ENCODE assay signal across 1 cellular context in the genomic region with DNA sequence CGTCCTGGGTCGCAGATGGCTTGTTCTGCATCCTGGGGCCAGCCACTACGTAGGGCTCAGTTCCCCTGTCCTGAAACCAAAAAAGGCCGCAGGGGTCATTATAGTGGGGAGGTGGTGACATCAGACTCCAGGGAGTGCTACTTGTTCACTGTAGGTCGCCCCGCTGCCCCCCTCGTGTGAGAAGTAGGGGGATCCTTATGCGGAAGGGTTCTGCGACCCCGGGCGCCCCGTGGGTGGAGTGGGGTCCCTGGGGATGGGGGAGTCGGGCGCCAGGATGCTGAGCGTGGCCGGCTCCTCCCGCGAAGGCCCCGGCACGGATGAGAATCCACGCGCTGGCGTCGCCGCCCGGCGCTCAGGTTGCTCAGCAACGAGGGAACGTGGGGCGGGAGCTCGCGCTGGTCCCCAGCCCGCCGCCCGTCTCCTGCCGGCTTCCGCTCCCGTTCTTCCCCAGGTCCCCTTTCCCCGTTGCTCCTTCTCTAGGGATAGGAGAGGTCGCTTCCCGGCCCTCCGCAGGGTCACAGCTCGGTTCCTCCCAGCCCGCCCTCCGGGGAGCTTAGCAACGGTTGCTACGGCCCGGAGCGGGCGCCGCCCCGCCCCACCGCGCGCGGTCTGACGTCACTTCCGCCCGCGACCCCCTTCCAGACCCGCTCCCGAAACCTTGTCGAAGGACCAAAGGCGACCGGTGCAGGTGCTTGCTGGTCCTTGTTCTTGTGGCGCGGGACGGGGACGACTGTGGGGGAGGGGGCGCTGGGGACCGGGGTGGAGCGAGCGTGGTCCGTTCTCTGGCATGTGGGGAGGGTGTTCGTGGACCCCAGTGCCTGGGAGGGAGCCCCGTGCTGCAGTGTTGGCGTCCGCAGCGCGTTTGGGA.
TF ChIP-seq lines count a peak whose summit lies in the region.

A gene with protein sequence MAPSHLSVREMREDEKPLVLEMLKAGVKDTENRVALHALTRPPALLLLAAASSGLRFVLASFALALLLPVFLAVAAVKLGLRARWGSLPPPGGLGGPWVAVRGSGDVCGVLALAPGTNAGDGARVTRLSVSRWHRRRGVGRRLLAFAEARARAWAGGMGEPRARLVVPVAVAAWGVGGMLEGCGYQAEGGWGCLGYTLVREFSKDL (plus strand): TSS at position 618 of the 868 bp plus-strand sequence. CDS start 521 bp downstream, outside the sequence.

TF ChIP-seq in K562, 482 proteins besides CTCF, POLR2A, EP300 and RAD21 (continued from another document and continues in another):
- TF ChIP-seq, protein P1, sequence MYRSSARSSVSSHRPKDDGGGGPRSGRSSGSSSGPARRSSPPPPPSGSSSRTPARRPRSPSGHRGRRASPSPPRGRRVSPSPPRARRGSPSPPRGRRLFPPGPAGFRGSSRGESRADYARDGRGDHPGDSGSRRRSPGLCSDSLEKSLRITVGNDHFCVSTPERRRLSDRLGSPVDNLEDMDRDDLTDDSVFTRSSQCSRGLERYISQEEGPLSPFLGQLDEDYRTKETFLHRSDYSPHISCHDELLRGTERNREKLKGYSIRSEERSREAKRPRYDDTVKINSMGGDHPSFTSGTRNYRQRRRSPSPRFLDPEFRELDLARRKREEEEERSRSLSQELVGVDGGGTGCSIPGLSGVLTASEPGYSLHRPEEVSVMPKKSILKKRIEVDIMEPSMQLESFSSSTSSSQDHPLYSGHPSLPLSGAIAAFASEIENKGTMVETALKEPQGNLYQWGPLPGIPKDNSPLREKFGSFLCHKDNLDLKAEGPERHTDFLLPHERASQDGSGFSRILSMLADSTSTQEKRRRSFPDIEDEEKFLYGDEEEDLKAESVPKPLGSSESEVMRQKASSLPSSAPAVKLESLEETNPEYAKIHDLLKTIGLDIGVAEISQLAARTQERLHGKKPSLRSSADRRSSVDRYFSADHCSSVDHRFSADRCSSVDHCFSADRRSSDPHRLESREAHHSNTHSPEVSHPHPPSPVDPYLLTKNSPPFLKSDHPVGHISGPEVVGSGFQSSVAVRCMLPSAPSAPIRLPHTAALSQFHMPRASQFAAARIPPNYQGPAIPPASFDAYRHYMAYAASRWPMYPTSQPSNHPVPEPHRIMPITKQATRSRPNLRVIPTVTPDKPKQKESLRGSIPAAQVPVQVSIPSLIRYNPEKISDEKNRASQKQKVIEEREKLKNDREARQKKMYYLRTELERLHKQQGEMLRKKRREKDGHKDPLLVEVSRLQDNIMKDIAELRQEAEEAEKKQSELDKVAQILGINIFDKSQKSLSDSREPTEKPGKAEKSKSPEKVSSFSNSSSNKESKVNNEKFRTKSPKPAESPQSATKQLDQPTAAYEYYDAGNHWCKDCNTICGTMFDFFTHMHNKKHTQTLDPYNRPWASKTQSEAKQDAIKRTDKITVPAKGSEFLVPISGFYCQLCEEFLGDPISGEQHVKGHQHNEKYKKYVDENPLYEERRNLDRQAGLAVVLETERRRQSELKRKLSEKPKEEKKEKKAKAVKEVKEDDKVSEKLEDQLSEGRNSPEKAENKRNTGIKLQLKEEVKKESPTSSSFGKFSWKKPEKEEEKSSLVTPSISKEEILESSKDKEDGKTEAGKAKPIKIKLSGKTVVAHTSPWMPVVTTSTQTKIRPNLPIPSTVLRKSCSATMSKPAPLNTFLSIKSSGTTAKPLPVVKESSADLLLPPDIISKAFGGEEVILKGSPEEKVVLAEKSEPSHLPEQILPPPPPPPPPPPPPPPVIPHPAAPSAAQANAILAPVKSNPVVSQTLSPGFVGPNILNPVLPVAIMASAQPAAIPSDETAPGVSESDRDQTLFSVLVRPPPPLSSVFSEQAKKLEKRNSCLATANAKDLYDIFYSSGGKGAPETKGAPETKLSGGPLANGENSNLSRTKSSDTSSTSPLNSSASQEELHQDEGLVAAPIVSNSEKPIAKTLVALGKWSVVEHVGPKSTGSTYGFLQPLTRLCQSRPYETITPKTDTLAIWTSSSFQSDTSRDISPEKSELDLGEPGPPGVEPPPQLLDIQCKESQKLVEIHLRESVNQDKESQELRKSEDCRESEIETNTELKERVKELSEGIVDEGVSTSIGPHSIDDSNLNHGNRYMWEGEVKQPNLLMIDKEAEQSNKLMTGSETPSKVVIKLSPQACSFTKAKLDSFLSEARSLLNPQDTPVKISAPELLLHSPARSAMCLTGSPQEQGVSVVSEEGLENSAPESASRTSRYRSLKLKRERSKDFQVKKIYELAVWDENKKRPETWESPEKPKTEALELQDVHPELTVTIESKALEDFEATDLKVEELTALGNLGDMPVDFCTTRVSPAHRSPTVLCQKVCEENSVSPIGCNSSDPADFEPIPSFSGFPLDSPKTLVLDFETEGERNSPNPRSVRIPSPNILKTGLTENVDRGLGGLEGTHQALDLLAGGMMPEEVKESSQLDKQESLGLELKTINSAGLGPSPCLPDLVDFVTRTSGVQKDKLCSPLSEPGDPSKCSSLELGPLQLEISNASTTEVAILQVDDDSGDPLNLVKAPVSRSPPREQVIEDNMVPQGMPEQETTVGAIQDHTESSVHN (IDR thresholded peaks at IDR 0.05; ENCODE audit: borderline replicate concordance in 1 of 2, low read depth in 1 of 2), result no peak
- TF ChIP-seq SIN3A (IDR thresholded peaks at IDR 0.05; ENCODE audit: borderline replicate concordance in 2 of 2, control insufficient read depth in 1 of 2, low read depth in 2 of 2, low read length in 2 of 2) (peak in 1 of 2 experiments; percentile 6; a peak in 1 of 4 replicates), KLF6 (CRISPR knock-in tag; IDR thresholded peaks at IDR 0.05; ENCODE audit: borderline replicate concordance) (no peak), KLF13 (tag; IDR thresholded peaks at IDR 0.05; ENCODE audit: borderline replicate concordance, low read depth) (no peak), SLC30A9 (CRISPR knock-in tag; IDR thresholded peaks at IDR 0.05) (no peak), KLF16 (IDR thresholded peaks at IDR 0.05) (no peak), MTA3 (IDR thresholded peaks at IDR 0.05; ENCODE audit: borderline replicate concordance) (peak; percentile 82), RBM14 (IDR thresholded peaks at IDR 0.05; ENCODE audit: borderline replicate concordance, insufficient read depth, low read depth, low read length) (no peak), PRPF4 (IDR thresholded peaks at IDR 0.05; ENCODE audit: insufficient read depth, low read depth, low read length, poor library complexity, severe bottlenecking) (no peak), ZNF408 (CRISPR knock-in tag; IDR thresholded peaks at IDR 0.05; ENCODE audit: low read depth) (no peak), EHMT2 (IDR thresholded peaks at IDR 0.05) (no peak), RB1 (IDR thresholded peaks at IDR 0.05; ENCODE audit: low read depth) (peak; percentile 64), ZNF12 (CRISPR knock-in tag; IDR thresholded peaks at IDR 0.05) (no peak), MYNN (IDR thresholded peaks at IDR 0.05) (peak; percentile 80), MYNN (CRISPR knock-in tag; IDR thresholded peaks at IDR 0.05) (0 out of 2 replicates have a peak, but pooled peaks have one; percentile 73), NR4A1 (CRISPR knock-in tag; IDR thresholded peaks at IDR 0.05) (no peak), NR4A1 (tag; IDR thresholded peaks at IDR 0.05) (no peak), DNMT1 (IDR thresholded peaks at IDR 0.05) (peak; percentile 29; the same call in 1 of the 2 replicates), ZNF24 (IDR thresholded peaks at IDR 0.05) (no peak), CXXC5 (CRISPR knock-in tag; IDR thresholded peaks at IDR 0.05) (peak; percentile 73), ZNF780A (CRISPR knock-in tag; IDR thresholded peaks at IDR 0.05) (0 out of 2 replicates have a peak, but pooled peaks have one; percentile 17), GABPA (tag; conservative IDR thresholded peaks at IDR 0.05; ENCODE audit: low read depth) (peak; percentile 95), POLR2AphosphoS5 (IDR thresholded peaks at IDR 0.05; ENCODE audit: control insufficient read depth, insufficient read depth, low read depth, low read length) (peak; percentile 54; the same call in 1 of the 2 replicates), ERF (CRISPR knock-in tag; IDR thresholded peaks at IDR 0.05) (no peak)
- TF ChIP-seq, protein P2, sequence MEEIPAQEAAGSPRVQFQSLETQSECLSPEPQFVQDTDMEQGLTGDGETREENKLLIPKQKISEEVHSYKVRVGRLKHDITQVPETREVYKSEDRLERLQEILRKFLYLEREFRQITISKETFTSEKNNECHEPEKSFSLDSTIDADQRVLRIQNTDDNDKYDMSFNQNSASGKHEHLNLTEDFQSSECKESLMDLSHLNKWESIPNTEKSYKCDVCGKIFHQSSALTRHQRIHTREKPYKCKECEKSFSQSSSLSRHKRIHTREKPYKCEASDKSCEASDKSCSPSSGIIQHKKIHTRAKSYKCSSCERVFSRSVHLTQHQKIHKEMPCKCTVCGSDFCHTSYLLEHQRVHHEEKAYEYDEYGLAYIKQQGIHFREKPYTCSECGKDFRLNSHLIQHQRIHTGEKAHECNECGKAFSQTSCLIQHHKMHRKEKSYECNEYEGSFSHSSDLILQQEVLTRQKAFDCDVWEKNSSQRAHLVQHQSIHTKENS (CRISPR knock-in tag; IDR thresholded peaks at IDR 0.05), result no peak
- TF ChIP-seq, protein P3, sequence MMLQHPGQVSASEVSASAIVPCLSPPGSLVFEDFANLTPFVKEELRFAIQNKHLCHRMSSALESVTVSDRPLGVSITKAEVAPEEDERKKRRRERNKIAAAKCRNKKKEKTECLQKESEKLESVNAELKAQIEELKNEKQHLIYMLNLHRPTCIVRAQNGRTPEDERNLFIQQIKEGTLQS (IDR thresholded peaks at IDR 0.05), result peak; percentile 88
- TF ChIP-seq, protein P3 (CRISPR knock-in tag; conservative IDR thresholded peaks at IDR 0.05), result no peak
- TF ChIP-seq, protein P4, sequence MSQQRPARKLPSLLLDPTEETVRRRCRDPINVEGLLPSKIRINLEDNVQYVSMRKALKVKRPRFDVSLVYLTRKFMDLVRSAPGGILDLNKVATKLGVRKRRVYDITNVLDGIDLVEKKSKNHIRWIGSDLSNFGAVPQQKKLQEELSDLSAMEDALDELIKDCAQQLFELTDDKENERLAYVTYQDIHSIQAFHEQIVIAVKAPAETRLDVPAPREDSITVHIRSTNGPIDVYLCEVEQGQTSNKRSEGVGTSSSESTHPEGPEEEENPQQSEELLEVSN (IDR thresholded peaks at IDR 0.05; ENCODE audit: borderline replicate concordance in 1 of 2, extremely low read depth in 1 of 2, insufficient read depth in 1 of 2, insufficient read length in 1 of 2, low read depth in 1 of 2, low read length in 1 of 2, poor library complexity in 1 of 2, severe bottlenecking in 1 of 2), result peak; percentile 10 to 27
- TF ChIP-seq, protein P5, sequence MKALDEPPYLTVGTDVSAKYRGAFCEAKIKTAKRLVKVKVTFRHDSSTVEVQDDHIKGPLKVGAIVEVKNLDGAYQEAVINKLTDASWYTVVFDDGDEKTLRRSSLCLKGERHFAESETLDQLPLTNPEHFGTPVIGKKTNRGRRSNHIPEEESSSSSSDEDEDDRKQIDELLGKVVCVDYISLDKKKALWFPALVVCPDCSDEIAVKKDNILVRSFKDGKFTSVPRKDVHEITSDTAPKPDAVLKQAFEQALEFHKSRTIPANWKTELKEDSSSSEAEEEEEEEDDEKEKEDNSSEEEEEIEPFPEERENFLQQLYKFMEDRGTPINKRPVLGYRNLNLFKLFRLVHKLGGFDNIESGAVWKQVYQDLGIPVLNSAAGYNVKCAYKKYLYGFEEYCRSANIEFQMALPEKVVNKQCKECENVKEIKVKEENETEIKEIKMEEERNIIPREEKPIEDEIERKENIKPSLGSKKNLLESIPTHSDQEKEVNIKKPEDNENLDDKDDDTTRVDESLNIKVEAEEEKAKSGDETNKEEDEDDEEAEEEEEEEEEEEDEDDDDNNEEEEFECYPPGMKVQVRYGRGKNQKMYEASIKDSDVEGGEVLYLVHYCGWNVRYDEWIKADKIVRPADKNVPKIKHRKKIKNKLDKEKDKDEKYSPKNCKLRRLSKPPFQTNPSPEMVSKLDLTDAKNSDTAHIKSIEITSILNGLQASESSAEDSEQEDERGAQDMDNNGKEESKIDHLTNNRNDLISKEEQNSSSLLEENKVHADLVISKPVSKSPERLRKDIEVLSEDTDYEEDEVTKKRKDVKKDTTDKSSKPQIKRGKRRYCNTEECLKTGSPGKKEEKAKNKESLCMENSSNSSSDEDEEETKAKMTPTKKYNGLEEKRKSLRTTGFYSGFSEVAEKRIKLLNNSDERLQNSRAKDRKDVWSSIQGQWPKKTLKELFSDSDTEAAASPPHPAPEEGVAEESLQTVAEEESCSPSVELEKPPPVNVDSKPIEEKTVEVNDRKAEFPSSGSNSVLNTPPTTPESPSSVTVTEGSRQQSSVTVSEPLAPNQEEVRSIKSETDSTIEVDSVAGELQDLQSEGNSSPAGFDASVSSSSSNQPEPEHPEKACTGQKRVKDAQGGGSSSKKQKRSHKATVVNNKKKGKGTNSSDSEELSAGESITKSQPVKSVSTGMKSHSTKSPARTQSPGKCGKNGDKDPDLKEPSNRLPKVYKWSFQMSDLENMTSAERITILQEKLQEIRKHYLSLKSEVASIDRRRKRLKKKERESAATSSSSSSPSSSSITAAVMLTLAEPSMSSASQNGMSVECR (CRISPR knock-in tag; IDR thresholded peaks at IDR 0.05), result no peak
- TF ChIP-seq, protein P6, sequence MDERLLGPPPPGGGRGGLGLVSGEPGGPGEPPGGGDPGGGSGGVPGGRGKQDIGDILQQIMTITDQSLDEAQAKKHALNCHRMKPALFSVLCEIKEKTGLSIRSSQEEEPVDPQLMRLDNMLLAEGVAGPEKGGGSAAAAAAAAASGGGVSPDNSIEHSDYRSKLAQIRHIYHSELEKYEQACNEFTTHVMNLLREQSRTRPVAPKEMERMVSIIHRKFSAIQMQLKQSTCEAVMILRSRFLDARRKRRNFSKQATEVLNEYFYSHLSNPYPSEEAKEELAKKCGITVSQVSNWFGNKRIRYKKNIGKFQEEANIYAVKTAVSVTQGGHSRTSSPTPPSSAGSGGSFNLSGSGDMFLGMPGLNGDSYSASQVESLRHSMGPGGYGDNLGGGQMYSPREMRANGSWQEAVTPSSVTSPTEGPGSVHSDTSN (CRISPR knock-in tag; IDR thresholded peaks at IDR 0.05; ENCODE audit: low read depth), result no peak
- TF ChIP-seq, protein P6 (tag; conservative IDR thresholded peaks at IDR 0.05; ENCODE audit: low read depth), result no peak
- TF ChIP-seq, protein P7, sequence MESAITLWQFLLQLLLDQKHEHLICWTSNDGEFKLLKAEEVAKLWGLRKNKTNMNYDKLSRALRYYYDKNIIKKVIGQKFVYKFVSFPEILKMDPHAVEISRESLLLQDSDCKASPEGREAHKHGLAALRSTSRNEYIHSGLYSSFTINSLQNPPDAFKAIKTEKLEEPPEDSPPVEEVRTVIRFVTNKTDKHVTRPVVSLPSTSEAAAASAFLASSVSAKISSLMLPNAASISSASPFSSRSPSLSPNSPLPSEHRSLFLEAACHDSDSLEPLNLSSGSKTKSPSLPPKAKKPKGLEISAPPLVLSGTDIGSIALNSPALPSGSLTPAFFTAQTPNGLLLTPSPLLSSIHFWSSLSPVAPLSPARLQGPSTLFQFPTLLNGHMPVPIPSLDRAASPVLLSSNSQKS (CRISPR knock-in tag; IDR thresholded peaks at IDR 0.05), result no peak
